Comparison of ENCODE assay signal across 12 cellular contexts in the genomic region with DNA sequence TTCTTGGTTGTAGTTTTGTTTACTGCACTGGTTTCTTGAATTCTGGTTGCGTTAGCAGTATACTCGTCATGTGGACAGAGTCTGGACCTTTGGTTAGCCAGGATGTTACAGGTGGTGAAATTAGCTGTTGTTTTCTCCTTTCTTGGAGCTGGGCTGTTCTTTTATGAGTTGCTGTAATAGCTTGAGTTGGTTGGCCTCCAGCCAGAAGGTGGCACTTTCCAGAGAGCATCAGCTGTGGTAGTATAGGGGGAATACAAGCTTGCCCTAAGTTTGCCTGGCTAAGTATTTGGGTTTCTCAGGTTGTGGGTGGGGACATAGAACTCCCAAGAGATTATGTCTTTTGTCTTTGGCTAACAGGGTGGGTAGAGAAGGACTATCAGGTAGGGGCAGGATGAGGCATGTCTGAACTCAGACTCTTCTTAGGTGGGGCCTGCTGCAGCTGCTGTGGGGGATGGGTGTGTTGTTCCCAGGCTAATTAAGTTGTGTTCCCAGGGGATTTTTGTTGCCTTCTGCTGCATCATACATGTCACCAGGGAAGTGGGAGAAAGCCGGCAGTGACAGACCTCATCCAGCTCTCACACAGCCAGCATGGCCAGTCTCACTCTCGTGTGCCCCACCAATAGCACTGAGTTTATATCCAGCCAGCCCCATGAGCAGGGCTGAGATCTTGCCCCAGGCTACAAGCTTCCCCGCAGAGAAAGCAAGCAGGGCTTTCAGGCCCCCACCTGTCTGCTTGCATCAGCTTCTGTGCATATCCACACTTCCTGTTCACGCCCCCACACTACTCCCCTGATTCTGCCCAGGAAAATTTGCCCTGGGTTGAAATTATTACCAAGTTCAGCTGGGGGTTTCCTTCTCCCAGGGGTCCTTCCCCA.
A peak's percentile ranks its signal among the peaks of the same experiment; 100 is the strongest.
DNase-seq lines count a peak whose midpoint lies in the region; ATAC-seq lines count a peak whose summit lies in the region.
"Had no signal": no experiment of that assay in that cellular context is flagged by ENCODE, and none has a peak within 500 bp of the region (broad histone marks: within the 10 kb centered on the region; RNA-seq: fewer than 3 reads in every experiment).

No MANE protein-coding gene starts in this region.

- DNase-seq in HT1080 (ENCODE audit: low read depth): peak; percentile 6
- peak; percentile 99 for DNase-seq in NCI-H69 (lab: John Stamatoyannopoulos, UW)
- DNase-seq in mesendoderm: peak; percentile 76
- DNase-seq in hypothalamus (lab: John Stamatoyannopoulos, UW): no peak
- no peak for DNase-seq in GDM1 (lab: John Stamatoyannopoulos, UW)
- DNase-seq: activated CD4-positive, alpha-beta memory T cell treated with anti-CD3 and anti-CD28 coated beads, Interleukin-2, amount 10 ng/mL, durations not matched to agents 7 days and 5 days; DMS 273 treated with DMSO at 0.1 percent for 48 hours; effector CD8-positive, alpha-beta T cell had no signal

- H3K4ac ChIP-seq in mesendoderm (ENCODE audit: low read depth, low read length): peak overlapping the region; percentile 67

- H3K79me2 ChIP-seq in mesendoderm (ENCODE audit: control insufficient read depth, insufficient read depth, low read length): no peaks in the 10 kb centered on the region

- WGBS in mesendoderm (ENCODE audit: extremely low coverage, insufficient coverage, low lambda C conversion rate): no CpG with 5 or more reads among the region's 6 CpGs

- H2AK5ac ChIP-seq in mesendoderm (ENCODE audit: low read length): no peak overlapping the region

- H3K18ac ChIP-seq in mesendoderm (ENCODE audit: low read length): peak overlapping the region; percentile 64

- H3K36me3 ChIP-seq in mesendoderm (ENCODE audit: control insufficient read depth, insufficient read depth, low read length): no peaks in the 10 kb centered on the region

- peak overlapping the region; percentile 49 for H3K56ac ChIP-seq in mesendoderm (ENCODE audit: low read length)

- H2BK120ac ChIP-seq in mesendoderm (ENCODE audit: low read depth, low read length): peak overlapping the region; percentile 7

- no peaks in the 10 kb centered on the region for H3K4me1 ChIP-seq in mesendoderm (ENCODE audit: control insufficient read depth, low read depth, low read length)

- H4K8ac ChIP-seq in mesendoderm (ENCODE audit: low read depth, low read length): no peak overlapping the region

- no peak overlapping the region for H3K23ac ChIP-seq in mesendoderm (ENCODE audit: low read length)

- peak; percentile 57 for ATAC-seq in GM18907 (IDR thresholded peaks at IDR 0.05; ENCODE audit: unreplicated experiment)
- no peak for ATAC-seq in HG03457 (IDR thresholded peaks at IDR 0.05; ENCODE audit: unreplicated experiment)
- ATAC-seq in GM21367 (IDR thresholded peaks at IDR 0.05; ENCODE audit: unreplicated experiment): no peak

- peak overlapping the region; percentile 78 for H3K27ac ChIP-seq in mesendoderm (ENCODE audit: low read depth, low read length)

- H3K4me2 ChIP-seq in mesendoderm (ENCODE audit: low read length): no peak overlapping the region
- H3K4me2 ChIP-seq: smooth muscle cell had no signal

- no peak overlapping the region for H3K4me3 ChIP-seq in mesendoderm (ENCODE audit: low read length)
- H3K4me3 ChIP-seq: smooth muscle cell had no signal

- H4K5ac ChIP-seq in mesendoderm (ENCODE audit: low read length): no peak overlapping the region

- no peak overlapping the region for H2BK15ac ChIP-seq in mesendoderm (replicated peaks; ENCODE audit: low read depth)

- H3K9ac ChIP-seq in mesendoderm (ENCODE audit: low read length): no peak overlapping the region

- H3K27me3 ChIP-seq in mesendoderm (ENCODE audit: insufficient read depth, low read length, poor library complexity): no peaks in the 10 kb centered on the region

- H2BK5ac ChIP-seq in mesendoderm (ENCODE audit: low read length): peak overlapping the region; percentile 3

- no peaks in the 10 kb centered on the region for H3K79me1 ChIP-seq in mesendoderm (ENCODE audit: low read length)

Comparison
In these comparisons a context has a peak if more than half of its experiments do, and no peak if none do; other contexts are left out.
1. DNase-seq: peak in HT1080 (single experiment), NCI-H69 (single experiment) and mesendoderm (single experiment); none in hypothalamus (0 of 51) and GDM1 (single experiment).